Comparison of ENCODE assay signal across 25 cellular contexts in genomic region chr1:116224111-116224510, GRCh38.
"Had no signal": no experiment of that assay in that cellular context is flagged by ENCODE, and none has a peak within 500 bp of the region (broad histone marks: within the 10 kb centered on the region; RNA-seq: fewer than 3 reads in every experiment).

No MANE protein-coding gene starts in this region.

- ATAC-seq: activated CD4-positive, alpha-beta T cell treated with anti-CD3 and anti-CD28 coated beads for 36 hours; activated CD4-positive, CD25-positive, alpha-beta regulatory T cell treated with anti-CD3 and anti-CD28 coated beads, Interleukin-2, amount 50 U/mL, for 24 hours; activated CD8-positive, alpha-beta T cell treated with anti-CD3 and anti-CD28 coated beads, Interleukin-2, amount 10 ng/mL, durations not matched to agents 7 days and 5 days; WTC11 had no signal

- H3K4me3 ChIP-seq: ascending aorta, breast epithelium, SK-N-MC had no signal

- H3K4me1 ChIP-seq: ascending aorta, breast epithelium had no signal

- DNase-seq: activated CD4-positive, alpha-beta T cell treated with anti-CD3 and anti-CD28 coated beads for 36 hours; activated CD4-positive, alpha-beta T cell treated with anti-CD3 and anti-CD28 coated beads, Interleukin-2, amount 10 ng/mL, durations not matched to agents 7 days and 5 days; activated CD4-positive, alpha-beta T cell treated with anti-CD3 and anti-CD28 coated beads, Interleukin-2, amount 50 U/mL, for 48 hours; activated CD8-positive, alpha-beta T cell treated with anti-CD3 and anti-CD28 coated beads, Interleukin-2, amount 10 ng/mL, durations not matched to agents 7 days and 5 days; activated gamma-delta T cell; activated naive CD4-positive, alpha-beta T cell treated with Interleukin-2 at 50 U/mL for 16 hours; activated naive CD8-positive, alpha-beta T cell treated with anti-CD3 and anti-CD28 coated beads, Interleukin-2, amount 10 ng/mL, durations not matched to agents 7 days and 5 days; activated T-cell treated with anti-CD3 and anti-CD28 coated beads, Interleukin-2, amount 50 U/mL, for 24 hours; amygdala; NCI-H1105; NCI-H1417 treated with DMSO at 0.1 percent for 48 hours; NCI-H1694; NCI-H2029; NCI-H510A; Right ventricle myocardium superior had no signal

- H3K36me3 ChIP-seq: ascending aorta, breast epithelium had no signal

- H3K27ac ChIP-seq: ascending aorta, breast epithelium, KMS-11, SK-N-MC had no signal

- H3K4me1 Mint-ChIP-seq: activated CD4-positive, alpha-beta T cell treated with anti-CD3 and anti-CD28 coated beads for 36 hours; activated naive CD4-positive, alpha-beta T cell treated with anti-CD3 and anti-CD28 coated beads, Interleukin-2, amount 50 U/mL, for 24 hours; activated naive CD8-positive, alpha-beta T cell treated with anti-CD3 and anti-CD28 coated beads, Interleukin-2, amount 10 ng/mL, durations not matched to agents 7 days and 5 days had no signal

- H3K4me3 Mint-ChIP-seq: activated CD4-positive, alpha-beta T cell treated with anti-CD3 and anti-CD28 coated beads for 36 hours; activated CD4-positive, alpha-beta T cell treated with anti-CD3 and anti-CD28 coated beads, Interleukin-2, amount 10 ng/mL, durations not matched to agents 7 days and 5 days; activated CD8-positive, alpha-beta T cell treated with anti-CD3 and anti-CD28 coated beads, Interleukin-2, amount 10 ng/mL, durations not matched to agents 7 days and 5 days; activated naive CD4-positive, alpha-beta T cell treated with anti-CD3 and anti-CD28 coated beads, Interleukin-2, amount 50 U/mL, for 24 hours; activated naive CD8-positive, alpha-beta T cell treated with anti-CD3 and anti-CD28 coated beads, Interleukin-2, amount 10 ng/mL, durations not matched to agents 7 days and 5 days; activated T-cell treated with anti-CD3 and anti-CD28 coated beads, Interleukin-2, amount 50 U/mL, for 24 hours; T-helper 1 cell treated with Interleukin-12 subunit alpha and Interleukin-12 subunit beta and Interleukin-4 antibody, amounts not matched to agents 30 μg/mL and 1 μg/mL, for 36 hours; T-helper 2 cell treated with Interferon-gamma antibody and Interleukin-4, amounts not matched to agents 5 μg/mL and 100 μg/mL, for 36 hours; WTC11 had no signal

- H3K27me3 Mint-ChIP-seq: activated CD4-positive, alpha-beta T cell treated with anti-CD3 and anti-CD28 coated beads for 36 hours; activated CD4-positive, alpha-beta T cell treated with anti-CD3 and anti-CD28 coated beads, Interleukin-2, amount 10 ng/mL, durations not matched to agents 7 days and 5 days; activated naive CD4-positive, alpha-beta T cell treated with anti-CD3 and anti-CD28 coated beads, Interleukin-2, amount 50 U/mL, for 24 hours; activated T-cell treated with anti-CD3 and anti-CD28 coated beads, Interleukin-2, amount 50 U/mL, for 24 hours had no signal

- H3K27ac Mint-ChIP-seq: activated CD4-positive, alpha-beta T cell treated with anti-CD3 and anti-CD28 coated beads for 36 hours; activated CD4-positive, alpha-beta T cell treated with anti-CD3 and anti-CD28 coated beads, Interleukin-2, amount 10 ng/mL, durations not matched to agents 7 days and 5 days; activated CD8-positive, alpha-beta T cell treated with anti-CD3 and anti-CD28 coated beads, Interleukin-2, amount 10 ng/mL, durations not matched to agents 7 days and 5 days; activated naive CD4-positive, alpha-beta T cell treated with anti-CD3 and anti-CD28 coated beads, Interleukin-2, amount 50 U/mL, for 24 hours; activated naive CD8-positive, alpha-beta T cell treated with anti-CD3 and anti-CD28 coated beads, Interleukin-2, amount 10 ng/mL, durations not matched to agents 7 days and 5 days; activated T-cell treated with anti-CD3 and anti-CD28 coated beads, Interleukin-2, amount 50 U/mL, for 24 hours; activated T-helper 2 cell treated with anti-CD3 and anti-CD28 coated beads, Interferon-gamma antibody, Interleukin-2, Interleukin-4, amounts not matched to agents 10 μg/mL and 5 μg/mL and 100 μg/mL, durations not matched to agents 14 hours and 24 hours and 36 hours; T-helper 1 cell treated with Interleukin-12 subunit alpha and Interleukin-12 subunit beta and Interleukin-4 antibody, amounts not matched to agents 30 μg/mL and 1 μg/mL, for 36 hours; T-helper 2 cell treated with Interferon-gamma antibody and Interleukin-4, amounts not matched to agents 5 μg/mL and 100 μg/mL, for 36 hours; WTC11 had no signal

- H3K9me3 ChIP-seq: ascending aorta, breast epithelium had no signal

- H3K36me3 Mint-ChIP-seq: activated naive CD4-positive, alpha-beta T cell treated with anti-CD3 and anti-CD28 coated beads, Interleukin-2, amount 50 U/mL, for 24 hours; WTC11 had no signal

- H3K9me3 Mint-ChIP-seq: activated CD4-positive, alpha-beta T cell treated with anti-CD3 and anti-CD28 coated beads, Interleukin-2, amount 10 ng/mL, durations not matched to agents 7 days and 5 days; activated naive CD4-positive, alpha-beta T cell treated with anti-CD3 and anti-CD28 coated beads, Interleukin-2, amount 50 U/mL, for 24 hours; activated naive CD8-positive, alpha-beta T cell treated with anti-CD3 and anti-CD28 coated beads, Interleukin-2, amount 10 ng/mL, durations not matched to agents 7 days and 5 days; activated T-cell treated with anti-CD3 and anti-CD28 coated beads, Interleukin-2, amount 50 U/mL, for 24 hours; activated T-helper 2 cell treated with anti-CD3 and anti-CD28 coated beads, Interferon-gamma antibody, Interleukin-2, Interleukin-4, amounts not matched to agents 10 μg/mL and 5 μg/mL and 100 μg/mL, durations not matched to agents 14 hours and 24 hours and 36 hours; T-helper 1 cell treated with Interleukin-12 subunit alpha and Interleukin-12 subunit beta and Interleukin-4 antibody, amounts not matched to agents 30 μg/mL and 1 μg/mL, for 36 hours; T-helper 2 cell treated with Interferon-gamma antibody and Interleukin-4, amounts not matched to agents 5 μg/mL and 100 μg/mL, for 36 hours; WTC11 had no signal

- H3K4me2 ChIP-seq: KMS-11 had no signal
